ENCODE assay signal across 18 cellular contexts in genomic region chr5:151476054-151476453, GRCh38.
"Had no signal": no experiment of that assay in that cellular context is flagged by ENCODE, and none has a peak within 500 bp of the region (broad histone marks: within the 10 kb centered on the region; RNA-seq: fewer than 3 reads in every experiment).

No MANE protein-coding gene starts in this region.

- H3K27me3 Mint-ChIP-seq: memory B cell; stimulated activated memory B cell treated with anti-CD40 and anti-IgM and Interleukin-4, amounts not matched to agents 10 μg/mL and 1 μg/mL and 100 μg/mL, for 72 hours; stimulated activated naive CD8-positive, alpha-beta T cell treated with anti-CD3 and anti-CD28 coated beads, Interleukin-15, Interleukin-2, amounts not matched to agents 100 ng/mL and 50 ng/mL, for 24 hours had no signal

- H3K4me3 Mint-ChIP-seq: memory B cell; mesothelial cell of epicardium; natural killer cell; neural progenitor cell; stimulated activated memory B cell treated with anti-CD40 and anti-IgM and Interleukin-4, amounts not matched to agents 10 μg/mL and 1 μg/mL and 100 μg/mL, for 72 hours; stimulated activated naive CD8-positive, alpha-beta T cell treated with anti-CD3 and anti-CD28 coated beads, Interleukin-15, Interleukin-2, amounts not matched to agents 100 ng/mL and 50 ng/mL, for 24 hours had no signal

- H3K27ac Mint-ChIP-seq: memory B cell; mesothelial cell of epicardium; natural killer cell; neural progenitor cell; stimulated activated memory B cell treated with anti-CD40 and anti-IgM and Interleukin-4, amounts not matched to agents 10 μg/mL and 1 μg/mL and 100 μg/mL, for 72 hours; stimulated activated naive CD8-positive, alpha-beta T cell treated with anti-CD3 and anti-CD28 coated beads, Interleukin-15, Interleukin-2, amounts not matched to agents 100 ng/mL and 50 ng/mL, for 24 hours had no signal

- H3K9me3 Mint-ChIP-seq: memory B cell; mesothelial cell of epicardium; natural killer cell; neural progenitor cell; stimulated activated memory B cell treated with anti-CD40 and anti-IgM and Interleukin-4, amounts not matched to agents 10 μg/mL and 1 μg/mL and 100 μg/mL, for 72 hours; stimulated activated naive CD8-positive, alpha-beta T cell treated with anti-CD3 and anti-CD28 coated beads, Interleukin-15, Interleukin-2, amounts not matched to agents 100 ng/mL and 50 ng/mL, for 24 hours had no signal

- ATAC-seq: left cardiac atrium; lower lobe of right lung; natural killer cell; right lobe of liver; stimulated activated memory B cell treated with anti-CD40 and anti-IgM and Interleukin-4, amounts not matched to agents 10 μg/mL and 1 μg/mL and 100 μg/mL, for 72 hours; upper lobe of right lung had no signal

- H3K4me1 Mint-ChIP-seq: memory B cell; natural killer cell; stimulated activated memory B cell treated with anti-CD40 and anti-IgM and Interleukin-4, amounts not matched to agents 10 μg/mL and 1 μg/mL and 100 μg/mL, for 72 hours had no signal

- DNase-seq: dermis blood vessel endothelial cell; esophagus squamous epithelium; foreskin fibroblast; head of caudate nucleus; kidney; left cardiac atrium; left ventricle myocardium inferior; lower lobe of right lung; natural killer cell; nucleus accumbens; right lobe of liver; stimulated activated CD4-positive, alpha-beta T cell treated with anti-CD3 and anti-CD28 coated beads, Interleukin-4, amount 100 ng/mL, for 1 hour; upper lobe of right lung had no signal
